Comparison of ENCODE assay signal across 13 cellular contexts in the genomic region with DNA sequence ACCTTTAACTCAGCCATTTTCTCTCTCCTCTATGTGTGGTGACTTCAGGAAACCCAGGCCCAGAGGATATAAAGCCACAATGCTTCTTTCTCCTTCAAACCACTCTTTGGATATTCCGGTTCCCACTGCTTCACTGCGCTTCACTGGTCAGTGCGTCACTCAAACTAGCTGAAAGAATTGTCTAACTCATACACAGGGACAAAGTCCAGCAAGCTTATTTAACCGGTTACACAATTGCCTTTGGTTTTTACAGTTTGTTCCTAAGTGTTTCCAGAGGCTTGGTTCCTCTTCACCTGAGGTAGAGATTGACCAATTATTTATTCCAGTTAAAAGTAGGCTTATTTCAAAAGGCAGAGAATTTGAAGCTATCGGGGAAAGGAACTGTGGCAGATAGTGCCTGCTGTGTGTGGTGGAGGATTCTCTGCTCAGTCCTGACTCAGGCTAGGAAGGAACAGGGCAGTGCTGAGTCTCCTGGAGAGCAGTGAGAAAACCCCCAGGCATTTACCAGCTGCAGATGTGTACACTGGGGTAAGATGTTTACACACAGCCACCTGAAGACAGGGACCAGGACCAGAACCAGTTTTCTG. TPM values are rescaled to one million over a fixed set of nuclear protein-coding genes. Genes with fewer than 3 reads are reported as not detected.
DNase-seq lines count a peak whose midpoint lies in the region; ATAC-seq and TF ChIP-seq lines count a peak whose summit lies in the region.
"Had no signal": no experiment of that assay in that cellular context is flagged by ENCODE, and none has a peak within 500 bp of the region (broad histone marks: within the 10 kb centered on the region; RNA-seq: fewer than 3 reads in every experiment).

A gene with protein sequence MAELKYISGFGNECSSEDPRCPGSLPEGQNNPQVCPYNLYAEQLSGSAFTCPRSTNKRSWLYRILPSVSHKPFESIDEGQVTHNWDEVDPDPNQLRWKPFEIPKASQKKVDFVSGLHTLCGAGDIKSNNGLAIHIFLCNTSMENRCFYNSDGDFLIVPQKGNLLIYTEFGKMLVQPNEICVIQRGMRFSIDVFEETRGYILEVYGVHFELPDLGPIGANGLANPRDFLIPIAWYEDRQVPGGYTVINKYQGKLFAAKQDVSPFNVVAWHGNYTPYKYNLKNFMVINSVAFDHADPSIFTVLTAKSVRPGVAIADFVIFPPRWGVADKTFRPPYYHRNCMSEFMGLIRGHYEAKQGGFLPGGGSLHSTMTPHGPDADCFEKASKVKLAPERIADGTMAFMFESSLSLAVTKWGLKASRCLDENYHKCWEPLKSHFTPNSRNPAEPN (minus strand): TSS at position 145 of the 587 bp plus-strand sequence. CDS start 128 bp downstream, at position 17.

- H2AFZ ChIP-seq in IMR-90 (replicated peaks; ENCODE audit: low read length, poor library complexity), result no peak within 1 kb of the TSS

- DNase-seq in IMR-90 (peak; percentile 26), choroid plexus epithelial cell (ENCODE audit: low read depth) (peak; percentile 20), lower lobe of right lung (no peak), type B pancreatic cell (ENCODE audit: extremely low spot score, unreplicated experiment) (no peak), natural killer cell (no peak)
- DNase-seq in stimulated activated CD4-positive, alpha-beta T cell treated with anti-CD3 and anti-CD28 coated beads, Interleukin-4, amount 100 ng/mL, for 24 hours, result no peak
- DNase-seq in activated naive CD4-positive, alpha-beta T cell treated with Interleukin-2 at 50 U/mL for 16 hours, result no peak
- DNase-seq: activated T-cell treated with anti-CD3 and anti-CD28 coated beads, Interleukin-2, amount 50 U/mL, for 72 hours; head of caudate nucleus; NCI-H146; NCI-H748 treated with DMSO at 0.1 percent for 48 hours; right cardiac atrium had no signal

- no peak within 1 kb of the TSS for H3K4ac ChIP-seq in IMR-90 (ENCODE audit: low read depth, low read length)

- peak within 1 kb of the TSS; percentile 74 for H3K27ac Mint-ChIP-seq in type B pancreatic cell
- no peak within 1 kb of the TSS for H3K27ac Mint-ChIP-seq in natural killer cell
- H3K27ac Mint-ChIP-seq: activated T-cell treated with anti-CD3 and anti-CD28 coated beads, Interleukin-2, amount 50 U/mL, for 72 hours had no signal

- TF ChIP-seq CTCF in IMR-90 (conservative IDR thresholded peaks at IDR 0.05; ENCODE audit: low read depth, low read length) (no peak), choroid plexus epithelial cell (conservative IDR thresholded peaks at IDR 0.05; ENCODE audit: low read depth, low read length) (no peak), lower lobe of right lung (IDR thresholded peaks at IDR 0.05) (no peak), type B pancreatic cell (conservative IDR thresholded peaks at IDR 0.05) (no peak), natural killer cell (IDR thresholded peaks at IDR 0.05) (no peak)

- no peaks in the 10 kb centered on the region for H3K9me3 ChIP-seq in IMR-90 (ENCODE audit: control insufficient read depth, insufficient read depth, low read length)
- no peaks in the 10 kb centered on the region for H3K9me3 ChIP-seq in lower lobe of right lung

- no peak within 1 kb of the TSS for H2AK5ac ChIP-seq in IMR-90 (ENCODE audit: low read depth, low read length)

- H3K4me1 ChIP-seq in IMR-90 (ENCODE audit: control insufficient read depth, insufficient read depth, low read length) (peaks cover 5% of the 10 kb centered on the region; the same call in 1 of the 2 replicates), lower lobe of right lung (peaks cover 18% of the 10 kb centered on the region)

- in situ Hi-C loops in IMR-90 (cut with MboI; ENCODE audit: low sequenced_read_pairs), result no loop called here

- no peaks in the 10 kb centered on the region for H3K9me1 ChIP-seq in IMR-90 (ENCODE audit: insufficient read depth, low read length)

- intact Hi-C loops in IMR-90 (cut with micrococcal nuclease), result no loop called here
- intact Hi-C loops in lower lobe of right lung (cut with DNase I), result no loop called here
- intact Hi-C loops in natural killer cell (cut with micrococcal nuclease), result no loop called here

- no peaks in the 10 kb centered on the region for H3K79me1 ChIP-seq in IMR-90 (ENCODE audit: low read depth in 1 of 2, low read length in 2 of 2)

- H2BK15ac ChIP-seq in IMR-90 (ENCODE audit: low read depth, low read length), result no peak within 1 kb of the TSS

- POLR2A ChIA-PET in IMR-90 (lab: Charles Lee; ENCODE audit: unreplicated experiment), result no interaction called here

- no peak within 1 kb of the TSS for H2BK20ac ChIP-seq in IMR-90 (ENCODE audit: low read depth, low read length)

- no peak within 1 kb of the TSS for H3K4me2 ChIP-seq in IMR-90 (ENCODE audit: low read depth, low read length)

- H3K27me3 ChIP-seq in IMR-90 (ENCODE audit: control insufficient read depth, insufficient read depth, low read length) (no peaks in the 10 kb centered on the region), lower lobe of right lung (ENCODE audit: low read depth) (no peaks in the 10 kb centered on the region)

- TF ChIP-seq POLR2A in IMR-90 (IDR thresholded peaks at IDR 0.05; ENCODE audit: low read depth, low read length), result no peak

- H3K4me1 Mint-ChIP-seq in type B pancreatic cell (ENCODE audit: unreplicated experiment) (peaks cover 9% of the 10 kb centered on the region), natural killer cell (peaks cover 5 to 6% of the 10 kb centered on the region in 2 donors)

- no peak within 1 kb of the TSS; the same call in 1 of the 2 replicates for H3K18ac ChIP-seq in IMR-90 (ENCODE audit: low read depth, low read length)

- H3K36me3 ChIP-seq in IMR-90 (ENCODE audit: control insufficient read depth, insufficient read depth, low read length) (no peaks in the 10 kb centered on the region), lower lobe of right lung (no peaks in the 10 kb centered on the region)

- dilution Hi-C loops in IMR-90 (cut with HindIII; ENCODE audit: low sequenced_read_pairs, unreplicated experiment), result no loop called here

- H3K56ac ChIP-seq in IMR-90 (ENCODE audit: extremely low read depth, insufficient read depth, low read length), result no peak within 1 kb of the TSS

- H3K27ac ChIP-seq in IMR-90 (ENCODE audit: insufficient read depth, low read length), result no peak within 1 kb of the TSS
- no peak within 1 kb of the TSS for H3K27ac ChIP-seq in lower lobe of right lung

- H4K91ac ChIP-seq in IMR-90 (ENCODE audit: insufficient read depth, low read depth, low read length), result no peak within 1 kb of the TSS; the same call in 1 of the 2 replicates

- no CpG with 5 or more reads among the region's 5 CpGs for WGBS in IMR-90 (ENCODE audit: extremely low coverage in 2 of 2, insufficient read length in 1 of 2), 2 experiments

- no TSS peak for BruUV-seq in IMR-90 (replicated peaks; lab: Mats Ljungman, UMichigan)

- H3K9me3 Mint-ChIP-seq in type B pancreatic cell (peaks cover 6% of the 10 kb centered on the region), natural killer cell (no peaks in the 10 kb centered on the region)

- no peaks in the 10 kb centered on the region for H3K27me3 Mint-ChIP-seq in type B pancreatic cell
- peaks cover 4 to 14% of the 10 kb centered on the region in 2 donors for H3K27me3 Mint-ChIP-seq in natural killer cell (ENCODE audit: low read depth in 2 of 2)

- H3K4me3 Mint-ChIP-seq in type B pancreatic cell (peak within 1 kb of the TSS; percentile 72), natural killer cell (no peak within 1 kb of the TSS)
- H3K4me3 Mint-ChIP-seq: activated T-cell treated with anti-CD3 and anti-CD28 coated beads, Interleukin-2, amount 50 U/mL, for 72 hours had no signal

- no peak within 1 kb of the TSS for H2AK9ac ChIP-seq in IMR-90 (replicated peaks; ENCODE audit: low read depth, low read length, poor library complexity)

- H3K36me3 Mint-ChIP-seq in type B pancreatic cell (peaks cover 5% of the 10 kb centered on the region), natural killer cell (no peaks in the 10 kb centered on the region)

- CTCF ChIA-PET in IMR-90 (lab: Yijun Ruan, JAX), result no interaction called here

- no peak within 1 kb of the TSS for H2BK120ac ChIP-seq in IMR-90 (ENCODE audit: low read depth, low read length)

- no peak within 1 kb of the TSS for H3K4me3 ChIP-seq in IMR-90 (ENCODE audit: insufficient read depth, low read depth, low read length)
- H3K4me3 ChIP-seq in choroid plexus epithelial cell (ENCODE audit: low read depth, low read length), result no peak within 1 kb of the TSS
- H3K4me3 ChIP-seq in lower lobe of right lung, result no peak within 1 kb of the TSS

- H3K23ac ChIP-seq in IMR-90 (ENCODE audit: low read depth, low read length), result no peak within 1 kb of the TSS

- no peak within 1 kb of the TSS for H3K14ac ChIP-seq in IMR-90 (replicated peaks; ENCODE audit: low read depth, low read length)

- peak within 1 kb of the TSS; percentile 18 for H2BK5ac ChIP-seq in IMR-90 (ENCODE audit: low read depth, low read length, poor library complexity, severe bottlenecking)

- H4K8ac ChIP-seq in IMR-90 (ENCODE audit: low read depth in 2 of 2, low read length in 2 of 2), result no peak within 1 kb of the TSS

- H4K5ac ChIP-seq in IMR-90 (ENCODE audit: low read depth, low read length), result no peak within 1 kb of the TSS

- no peaks in the 10 kb centered on the region for H4K20me1 ChIP-seq in IMR-90 (ENCODE audit: insufficient read depth, low read length)

- no peak within 1 kb of the TSS for H3K9ac ChIP-seq in IMR-90 (ENCODE audit: low read depth, low read length)

- TF ChIP-seq RAD21 in IMR-90 (IDR thresholded peaks at IDR 0.05; ENCODE audit: low read length), result no peak

- peak; percentile 57 for ATAC-seq in IMR-90 (ENCODE audit: low read depth)
- peak; percentile 76 to 77 for ATAC-seq in lower lobe of right lung
- ATAC-seq in HG03045 (IDR thresholded peaks at IDR 0.05; ENCODE audit: unreplicated experiment), result no peak
- no peak for ATAC-seq in natural killer cell
- ATAC-seq: activated T-cell treated with anti-CD3 and anti-CD28 coated beads, Interleukin-2, amount 50 U/mL, for 72 hours; right cardiac atrium had no signal

TF ChIP-seq in IMR-90, 13 proteins besides CTCF, POLR2A, EP300 and RAD21 (continues in another document):
- no peak for TF ChIP-seq RFX5 (IDR thresholded peaks at IDR 0.05; ENCODE audit: low read depth, low read length)
- TF ChIP-seq, protein P1, sequence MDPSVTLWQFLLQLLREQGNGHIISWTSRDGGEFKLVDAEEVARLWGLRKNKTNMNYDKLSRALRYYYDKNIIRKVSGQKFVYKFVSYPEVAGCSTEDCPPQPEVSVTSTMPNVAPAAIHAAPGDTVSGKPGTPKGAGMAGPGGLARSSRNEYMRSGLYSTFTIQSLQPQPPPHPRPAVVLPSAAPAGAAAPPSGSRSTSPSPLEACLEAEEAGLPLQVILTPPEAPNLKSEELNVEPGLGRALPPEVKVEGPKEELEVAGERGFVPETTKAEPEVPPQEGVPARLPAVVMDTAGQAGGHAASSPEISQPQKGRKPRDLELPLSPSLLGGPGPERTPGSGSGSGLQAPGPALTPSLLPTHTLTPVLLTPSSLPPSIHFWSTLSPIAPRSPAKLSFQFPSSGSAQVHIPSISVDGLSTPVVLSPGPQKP (IDR thresholded peaks at IDR 0.05; ENCODE audit: borderline replicate concordance, low read depth, low read length), result no peak

RNA-seq across cellular contexts. Expression of the gene that starts here (rescaled TPM):
- total RNA-seq in IMR-90 (2012; rRNA removed) (not detected in 2 replicates), lower lobe of right lung (1.7 TPM), type B pancreatic cell (ENCODE audit: low replicate concordance) (10.4 and 14.0 TPM in 2 replicates), natural killer cell (1 to 10 TPM in 2 of 3 donors, under 1 TPM in 1; 0.80 to 4.0 (median 2.5) TPM)
- 0.14 and 0.19 TPM in 2 replicates for polyA plus RNA-seq in IMR-90 (2012; rRNA removed)
- not detected in 2 replicates for polyA plus RNA-seq in IMR-90 (2012; cell fraction: cytosol; rRNA removed)
- polyA plus RNA-seq in IMR-90 (2012; cell fraction: nucleus; rRNA removed; ENCODE audit: low replicate concordance), result 0.30 and 1.4 TPM in 2 replicates

Comparison
In these comparisons a context has a peak if more than half of its experiments do, and no peak if none do; other contexts are left out.
1. ATAC-seq: peak in IMR-90 (single experiment) and lower lobe of right lung (2 of 2); none in HG03045 (single experiment) and natural killer cell (0 of 3).
2. DNase-seq: peak in IMR-90 (single experiment) and choroid plexus epithelial cell (single experiment); none in lower lobe of right lung (single experiment), type B pancreatic cell (single experiment), natural killer cell (single experiment), stimulated activated CD4-positive, alpha-beta T cell treated with anti-CD3 and anti-CD28 coated beads, Interleukin-4, amount 100 ng/mL, for 24 hours (single experiment) and activated naive CD4-positive, alpha-beta T cell treated with Interleukin-2 at 50 U/mL for 16 hours (single experiment).